Comparison of ENCODE assay signal across 1 cellular context in the genomic region with DNA sequence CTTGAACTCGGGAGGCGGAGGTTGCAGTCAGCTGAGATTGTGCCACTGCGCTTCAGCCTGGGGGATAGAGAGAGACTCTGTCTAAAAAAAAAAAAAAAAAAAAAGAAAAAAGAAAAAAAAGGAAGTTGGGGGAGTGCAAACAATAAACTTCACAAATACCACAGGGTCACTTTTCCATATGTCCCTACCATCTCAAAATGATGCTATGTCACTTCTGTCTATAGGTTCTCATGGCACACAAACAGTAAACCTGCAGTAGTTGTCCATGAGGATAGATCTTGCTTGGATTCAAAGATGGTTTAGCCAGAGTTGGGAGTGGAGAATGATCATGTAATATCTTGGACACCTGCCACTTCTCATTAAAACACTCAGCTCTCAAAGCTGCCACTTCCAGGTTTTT.
TF ChIP-seq lines count a peak whose summit lies in the region.

No MANE protein-coding gene starts in this region.

TF ChIP-seq in GM12878, 131 proteins besides CTCF, POLR2A, EP300 and RAD21:
- TF ChIP-seq RAD51 (IDR thresholded peaks at IDR 0.05), result no peak
- no peak for TF ChIP-seq TCF7 (IDR thresholded peaks at IDR 0.05; ENCODE audit: borderline replicate concordance)
- no peak for TF ChIP-seq RFX5 (IDR thresholded peaks at IDR 0.05; ENCODE audit: low read depth, low read length)
- TF ChIP-seq, protein P1, sequence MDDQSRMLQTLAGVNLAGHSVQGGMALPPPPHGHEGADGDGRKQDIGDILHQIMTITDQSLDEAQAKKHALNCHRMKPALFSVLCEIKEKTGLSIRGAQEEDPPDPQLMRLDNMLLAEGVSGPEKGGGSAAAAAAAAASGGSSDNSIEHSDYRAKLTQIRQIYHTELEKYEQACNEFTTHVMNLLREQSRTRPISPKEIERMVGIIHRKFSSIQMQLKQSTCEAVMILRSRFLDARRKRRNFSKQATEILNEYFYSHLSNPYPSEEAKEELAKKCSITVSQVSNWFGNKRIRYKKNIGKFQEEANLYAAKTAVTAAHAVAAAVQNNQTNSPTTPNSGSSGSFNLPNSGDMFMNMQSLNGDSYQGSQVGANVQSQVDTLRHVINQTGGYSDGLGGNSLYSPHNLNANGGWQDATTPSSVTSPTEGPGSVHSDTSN (IDR thresholded peaks at IDR 0.05; ENCODE audit: insufficient replicate concordance, low read depth, low read length), result no peak
- no peak for TF ChIP-seq TBL1XR1 (IDR thresholded peaks at IDR 0.05; ENCODE audit: low read depth, low read length)
- TF ChIP-seq MYB (IDR thresholded peaks at IDR 0.05; ENCODE audit: borderline replicate concordance, low read depth, low read length), result no peak
- no peak for TF ChIP-seq SIN3A (IDR thresholded peaks at IDR 0.05; ENCODE audit: low read depth, low read length)
- no peak for TF ChIP-seq FOXM1 (IDR thresholded peaks at IDR 0.05; ENCODE audit: low read depth, low read length)
- TF ChIP-seq WRNIP1 (IDR thresholded peaks at IDR 0.05; ENCODE audit: borderline replicate concordance, low read depth, low read length), result no peak
- TF ChIP-seq MEF2A (IDR thresholded peaks at IDR 0.05; ENCODE audit: insufficient read depth, low read depth, low read length), result no peak
- TF ChIP-seq HDGF (IDR thresholded peaks at IDR 0.05), result no peak
- no peak for TF ChIP-seq IKZF1 (conservative IDR thresholded peaks at IDR 0.05)
- no peak for TF ChIP-seq SMAD5 (IDR thresholded peaks at IDR 0.05; ENCODE audit: low read depth)
- no peak for TF ChIP-seq RB1 (IDR thresholded peaks at IDR 0.05; ENCODE audit: borderline replicate concordance)
